ENCODE assay signal across 8 cellular contexts in the genomic region with DNA sequence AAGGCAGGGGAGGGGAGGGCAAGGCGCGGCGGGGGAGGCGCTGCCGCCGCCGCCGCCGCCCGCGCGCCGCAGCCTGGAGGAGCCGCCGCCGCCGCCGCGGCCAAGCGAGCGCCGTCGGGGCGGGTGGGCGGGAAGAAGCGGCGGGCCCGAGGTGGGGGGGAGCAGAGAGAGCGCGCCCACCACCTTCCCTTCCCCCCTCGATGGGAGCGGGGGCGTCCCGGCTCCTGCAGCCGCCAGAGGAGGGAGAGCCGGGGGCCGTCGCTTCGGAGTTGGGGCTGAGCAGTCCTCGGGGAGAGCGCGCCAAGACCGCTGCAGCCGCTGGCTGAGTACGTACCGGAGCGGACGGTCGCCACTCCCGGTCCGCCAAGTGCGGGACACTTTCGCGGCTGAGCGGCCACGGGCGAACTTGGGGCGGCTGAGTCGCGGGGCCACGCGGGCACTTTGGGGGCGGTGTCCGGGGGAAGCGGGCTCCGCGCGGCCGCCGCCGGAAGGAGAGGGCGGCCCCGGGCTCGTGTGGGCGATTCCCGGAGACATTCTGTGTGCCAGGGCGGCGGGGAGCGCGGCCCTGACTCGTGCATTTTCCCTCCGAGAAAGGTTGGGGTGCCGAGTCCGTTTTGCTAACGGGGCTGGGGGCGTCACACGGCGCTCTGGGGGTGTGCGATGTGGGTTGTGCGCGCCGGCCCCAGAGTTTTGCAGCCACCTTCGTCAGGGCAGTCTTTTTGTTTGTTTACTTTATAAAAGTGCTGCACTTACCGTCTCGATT. TPM values are rescaled to one million over a fixed set of nuclear protein-coding genes. Genes with fewer than 3 reads are reported as not detected.
DNase-seq lines count a peak whose midpoint lies in the region; ATAC-seq and TF ChIP-seq lines count a peak whose summit lies in the region.

A gene with protein sequence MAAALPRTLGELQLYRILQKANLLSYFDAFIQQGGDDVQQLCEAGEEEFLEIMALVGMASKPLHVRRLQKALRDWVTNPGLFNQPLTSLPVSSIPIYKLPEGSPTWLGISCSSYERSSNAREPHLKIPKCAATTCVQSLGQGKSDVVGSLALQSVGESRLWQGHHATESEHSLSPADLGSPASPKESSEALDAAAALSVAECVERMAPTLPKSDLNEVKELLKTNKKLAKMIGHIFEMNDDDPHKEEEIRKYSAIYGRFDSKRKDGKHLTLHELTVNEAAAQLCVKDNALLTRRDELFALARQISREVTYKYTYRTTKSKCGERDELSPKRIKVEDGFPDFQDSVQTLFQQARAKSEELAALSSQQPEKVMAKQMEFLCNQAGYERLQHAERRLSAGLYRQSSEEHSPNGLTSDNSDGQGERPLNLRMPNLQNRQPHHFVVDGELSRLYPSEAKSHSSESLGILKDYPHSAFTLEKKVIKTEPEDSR (plus strand): TSS at position 49 of the 763 bp plus-strand sequence. CDS start 10,094 bp downstream, outside the sequence.

- peak within 1 kb of the TSS; percentile 96 for H3K4me3 Mint-ChIP-seq in CD8-positive, alpha-beta T cell

- H3K9me3 Mint-ChIP-seq in CD8-positive, alpha-beta T cell, result no peaks in the 10 kb centered on the region

- peak within 1 kb of the TSS; percentile 91 for H3K27ac Mint-ChIP-seq in CD8-positive, alpha-beta T cell

- peaks cover 44% of the 10 kb centered on the region for H3K4me1 Mint-ChIP-seq in CD8-positive, alpha-beta T cell (ENCODE audit: low read depth)

- H3K27ac ChIP-seq in CD8-positive, alpha-beta T cell (ENCODE audit: low read depth, low read length), result peak within 1 kb of the TSS; percentile 63
- H3K27ac ChIP-seq in gastrocnemius medialis, result peak within 1 kb of the TSS; percentile 85 to 87 (median 86)

- H3K4me3 ChIP-seq in CD8-positive, alpha-beta T cell (ENCODE audit: low read depth, low read length), result peak within 1 kb of the TSS; percentile 68
- H3K4me3 ChIP-seq in gastrocnemius medialis, result peak within 1 kb of the TSS; percentile 85 to 92 (median 86)

- no peaks in the 10 kb centered on the region for H3K36me3 ChIP-seq in CD8-positive, alpha-beta T cell (ENCODE audit: insufficient read depth, low read length)
- no peaks in the 10 kb centered on the region for H3K36me3 ChIP-seq in gastrocnemius medialis

- peaks cover 26% of the 10 kb centered on the region for H3K4me1 ChIP-seq in CD8-positive, alpha-beta T cell (ENCODE audit: insufficient read depth, low read length)
- H3K4me1 ChIP-seq in gastrocnemius medialis, result peaks cover 20 to 28% of the 10 kb centered on the region in 2 donors

- H3K27me3 Mint-ChIP-seq in CD8-positive, alpha-beta T cell (ENCODE audit: low read depth), result no peaks in the 10 kb centered on the region

- in situ Hi-C loops in gastrocnemius medialis (cut with MboI; ENCODE audit: low sequenced_read_pairs in 4 of 4), result loop anchor here in 1 of 4 donors (25.0 kb wide), 1 partner anchor 112 kb away; a partner anchor contains a TSS

- H3K36me3 Mint-ChIP-seq in CD8-positive, alpha-beta T cell, result peaks cover 6% of the 10 kb centered on the region

- CTCF ChIA-PET in CD8-positive, alpha-beta T cell (lab: Charles Lee), result interaction anchor here (0.6 to 1.0 kb wide), 2 partner anchors 39 to 266 kb away, joined by 3 read pairs; no protein-coding TSS in a partner anchor

- peak; percentile 27 to 74 (median 55) for DNase-seq in CD8-positive, alpha-beta T cell
- DNase-seq in HK-2 (ENCODE audit: unreplicated experiment), result peak; percentile 61
- DNase-seq in T-helper 1 cell, result peak; percentile 34 to 61 (median 49)
- DNase-seq in amygdala (lab: John Stamatoyannopoulos, UW), result peak in 42 of 56 donors; percentile 14 to 85 (median 64)
- DNase-seq in hippocampal formation (lab: John Stamatoyannopoulos, UW), result peak; percentile 68 to 69
- peak in 1 of 2 donors; percentile 40 for DNase-seq in gastrocnemius medialis
- DNase-seq in NCI-H2107 treated with DMSO at 0.1 percent for 48 hours (lab: John Stamatoyannopoulos, UW; ENCODE audit: unreplicated experiment), result no peak

- POLR2A ChIA-PET in CD8-positive, alpha-beta T cell (lab: Charles Lee), result interaction anchor here (1.0 to 1.4 kb wide), 3 partner anchors 30 to 242 kb away, joined by 3 to 8 read pairs (median 3); a partner anchor contains a TSS

- ATAC-seq in CD8-positive, alpha-beta T cell, result peak; percentile 41
- ATAC-seq in GM19452 (IDR thresholded peaks at IDR 0.05; ENCODE audit: unreplicated experiment), result peak; percentile 51
- ATAC-seq in gastrocnemius medialis, result peak; percentile 37 to 43

- intact Hi-C loops in CD8-positive, alpha-beta T cell (cut with DNase I, micrococcal nuclease), result loop anchor here (2.0 to 10.0 kb wide), 11 partner anchors 132 to 1207 kb away; a partner anchor contains a TSS
- intact Hi-C loops in gastrocnemius medialis (cut with DNase I; ENCODE audit: low total_unique reads), result loop anchor here (2.0 to 10.0 kb wide), 4 partner anchors 114 to 1026 kb away; a partner anchor contains a TSS

- no peaks in the 10 kb centered on the region for H3K27me3 ChIP-seq in CD8-positive, alpha-beta T cell (ENCODE audit: insufficient read depth, low read length)
- no peaks in the 10 kb centered on the region for H3K27me3 ChIP-seq in gastrocnemius medialis

- H3K9me3 ChIP-seq in CD8-positive, alpha-beta T cell (ENCODE audit: low read length), result no peaks in the 10 kb centered on the region
- no peaks in the 10 kb centered on the region for H3K9me3 ChIP-seq in gastrocnemius medialis

- no peak for TF ChIP-seq CTCF in CD8-positive, alpha-beta T cell (IDR thresholded peaks at IDR 0.05)
- TF ChIP-seq CTCF in gastrocnemius medialis (IDR thresholded peaks at IDR 0.05 in 4 of 5, conservative IDR thresholded peaks at IDR 0.05 in 1 of 5), result no peak

- no peak for TF ChIP-seq POLR2A in gastrocnemius medialis (IDR thresholded peaks at IDR 0.05)

RNA-seq across cellular contexts. Expression of the gene that starts here (rescaled TPM):
- 10 to 100 TPM; 19.0 to 22.7 TPM for total RNA-seq in CD8-positive, alpha-beta T cell
- total RNA-seq in gastrocnemius medialis, result 10 to 100 TPM in 2 of 4 donors, 1 to 10 TPM in 2; 4.9 to 11.0 (median 9.2) TPM
